In the genomic region with DNA sequence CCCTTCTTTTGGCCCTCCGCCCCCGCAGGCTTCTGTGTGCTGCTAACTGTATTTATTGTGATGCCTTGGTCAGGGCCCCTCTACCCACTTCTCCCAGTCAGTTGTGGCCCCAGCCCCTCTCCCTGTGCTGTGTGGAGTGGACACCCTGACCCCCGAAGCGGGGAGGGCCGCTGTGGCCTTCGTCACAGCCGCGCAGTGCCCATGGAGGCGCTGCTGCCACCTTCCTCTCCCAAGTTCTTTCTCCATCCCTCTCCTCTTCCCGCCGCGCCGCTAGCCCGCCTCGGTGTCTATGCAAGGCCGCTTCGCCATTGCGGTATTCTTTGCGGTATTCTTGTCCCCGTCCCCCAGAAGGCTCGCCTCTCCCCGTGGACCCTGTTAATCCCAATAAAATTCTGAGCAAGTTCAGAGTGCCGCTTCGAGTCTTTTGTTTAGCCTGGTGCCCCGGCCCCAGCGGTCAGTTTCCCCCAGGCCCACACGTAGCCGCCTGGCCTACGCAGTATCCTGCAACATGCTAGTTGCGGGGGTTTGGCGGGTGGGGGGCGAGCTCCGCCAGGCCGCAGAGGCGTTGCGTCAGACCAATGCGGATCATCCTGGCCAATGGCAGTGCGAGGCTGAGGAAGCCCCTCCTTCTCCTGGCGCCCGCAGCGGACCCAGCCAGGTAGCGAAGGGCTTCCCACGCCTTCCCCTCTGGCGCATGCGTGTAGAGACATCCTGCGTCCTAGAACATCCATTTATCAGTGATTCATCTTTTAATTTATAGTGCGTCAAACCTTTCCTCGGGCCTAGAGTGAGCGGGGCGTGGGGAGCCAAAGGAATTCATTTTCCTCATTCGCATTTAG, we compare ENCODE assay signal across 8 cellular contexts. TPM values are rescaled to one million over a fixed set of nuclear protein-coding genes. Genes with fewer than 3 reads are reported as not detected.
A peak's percentile ranks its signal among the peaks of the same experiment; 100 is the strongest.
DNase-seq lines count a peak whose midpoint lies in the region; ATAC-seq and TF ChIP-seq lines count a peak whose summit lies in the region.

No MANE protein-coding gene starts in this region.

- peak overlapping the region; percentile 53 for H3K27ac ChIP-seq in colonic mucosa

- no peaks in the 10 kb centered on the region for H3K27me3 Mint-ChIP-seq in activated CD4-positive, alpha-beta T cell treated with anti-CD3 and anti-CD28 coated beads, Interleukin-2, amount 10 ng/mL, durations not matched to agents 24 days and 14 days

- H3K36me3 Mint-ChIP-seq in activated CD4-positive, alpha-beta T cell treated with anti-CD3 and anti-CD28 coated beads, Interleukin-2, amount 10 ng/mL, durations not matched to agents 24 days and 14 days (ENCODE audit: low read depth), result peaks cover 31% of the 10 kb centered on the region

- DNase-seq in NCI-H1436 (lab: John Stamatoyannopoulos, UW) (peak; percentile 92), colonic mucosa (peak; percentile 82), left kidney (ENCODE audit: low read depth, low spot score) (peak; percentile 95), KG1 (lab: John Stamatoyannopoulos, UW) (no peak), HuH-7 (ENCODE audit: low spot score) (no peak)
- DNase-seq in activated CD4-positive, alpha-beta T cell treated with anti-CD3 and anti-CD28 coated beads, Interleukin-2, amount 10 ng/mL, durations not matched to agents 24 days and 14 days, result peak; percentile 89
- peak; percentile 66 to 75 for DNase-seq in stimulated activated CD4-positive, alpha-beta T cell treated with anti-CD3 and anti-CD28 coated beads, Interleukin-15, amount 100 ng/mL, for 48 hours (ENCODE audit: low read depth in 2 of 2)

- no peak for TF ChIP-seq CTCF in colonic mucosa (IDR thresholded peaks at IDR 0.05)

- peak overlapping the region; percentile 87 for H3K4me3 Mint-ChIP-seq in activated CD4-positive, alpha-beta T cell treated with anti-CD3 and anti-CD28 coated beads, Interleukin-2, amount 10 ng/mL, durations not matched to agents 24 days and 14 days

- no peaks in the 10 kb centered on the region for H3K4me1 ChIP-seq in colonic mucosa

- peak overlapping the region; percentile 18 for H3K4me3 ChIP-seq in colonic mucosa

- intact Hi-C loops in activated CD4-positive, alpha-beta T cell treated with anti-CD3 and anti-CD28 coated beads, Interleukin-2, amount 10 ng/mL, durations not matched to agents 24 days and 14 days (cut with micrococcal nuclease), result loop anchor here (10.0 kb wide), 1 partner anchor 956 kb away; the partner anchor contains the start of gene PHF8
- intact Hi-C loops in colonic mucosa (cut with DNase I), result no loop called here

- H3K9me3 ChIP-seq in colonic mucosa, result no peaks in the 10 kb centered on the region

- no peaks in the 10 kb centered on the region for H3K27me3 ChIP-seq in colonic mucosa

- H3K4me1 Mint-ChIP-seq in activated CD4-positive, alpha-beta T cell treated with anti-CD3 and anti-CD28 coated beads, Interleukin-2, amount 10 ng/mL, durations not matched to agents 24 days and 14 days, result peaks cover 32% of the 10 kb centered on the region

- H3K27ac Mint-ChIP-seq in activated CD4-positive, alpha-beta T cell treated with anti-CD3 and anti-CD28 coated beads, Interleukin-2, amount 10 ng/mL, durations not matched to agents 24 days and 14 days, result peak overlapping the region; percentile 82

- ATAC-seq in GM19035 (IDR thresholded peaks at IDR 0.05; ENCODE audit: unreplicated experiment), result peak; percentile 71

- H3K9me3 Mint-ChIP-seq in activated CD4-positive, alpha-beta T cell treated with anti-CD3 and anti-CD28 coated beads, Interleukin-2, amount 10 ng/mL, durations not matched to agents 24 days and 14 days, result no peaks in the 10 kb centered on the region

- H3K9ac ChIP-seq in colonic mucosa (ENCODE audit: low read depth in 2 of 2, low read length in 2 of 2), result peak overlapping the region; percentile 48 to 68

- H3K36me3 ChIP-seq in colonic mucosa, result no peaks in the 10 kb centered on the region

RNA-seq across cellular contexts. Expression of gene KANTR, which starts 5.6 kb away (rescaled TPM):
- total RNA-seq in activated CD4-positive, alpha-beta T cell treated with anti-CD3 and anti-CD28 coated beads, Interleukin-2, amount 10 ng/mL, durations not matched to agents 24 days and 14 days, result 7.8 and 10.0 TPM in 2 replicates
- 1 to 10 TPM; 6.8 to 8.0 TPM for total RNA-seq in colonic mucosa

RNA-seq across cellular contexts. Expression of gene TSPYL2, which starts 6.2 kb away (rescaled TPM):
- 37.3 and 40.3 TPM in 2 replicates for total RNA-seq in activated CD4-positive, alpha-beta T cell treated with anti-CD3 and anti-CD28 coated beads, Interleukin-2, amount 10 ng/mL, durations not matched to agents 24 days and 14 days
- 10 to 100 TPM in 1 of 2 donors, 1 to 10 TPM in 1; 6.2 to 11.6 TPM for total RNA-seq in colonic mucosa

RNA-seq across cellular contexts. Expression of gene GPR173, which starts 39.8 kb away (rescaled TPM):
- not detected in 2 replicates for total RNA-seq in activated CD4-positive, alpha-beta T cell treated with anti-CD3 and anti-CD28 coated beads, Interleukin-2, amount 10 ng/mL, durations not matched to agents 24 days and 14 days
- 1 to 10 TPM in 1 of 2 donors, under 1 TPM in 1; 0.47 to 1.2 TPM for total RNA-seq in colonic mucosa

Comparison
In these comparisons a context has a peak if more than half of its experiments do, and no peak if none do; other contexts are left out.
1. DNase-seq: peak in NCI-H1436 (single experiment), activated CD4-positive, alpha-beta T cell treated with anti-CD3 and anti-CD28 coated beads, Interleukin-2, amount 10 ng/mL, durations not matched to agents 24 days and 14 days (single experiment), colonic mucosa (single experiment), left kidney (single experiment) and stimulated activated CD4-positive, alpha-beta T cell treated with anti-CD3 and anti-CD28 coated beads, Interleukin-15, amount 100 ng/mL, for 48 hours (2 of 2); none in KG1 (single experiment) and HuH-7 (single experiment).